Comparison of ENCODE assay signal across 36 cellular contexts in genomic region chr12:78119351-78119918, GRCh38.
"Had no signal": no experiment of that assay in that cellular context is flagged by ENCODE, and none has a peak within 500 bp of the region (broad histone marks: within the 10 kb centered on the region; RNA-seq: fewer than 3 reads in every experiment).

No MANE protein-coding gene starts in this region.

- H3K27me3 ChIP-seq: brain microvascular endothelial cell, gastrocnemius medialis, neutrophil, upper lobe of right lung had no signal

- H3K4me3 Mint-ChIP-seq: activated CD4-positive, alpha-beta memory T cell treated with anti-CD3 and anti-CD28 coated beads for 36 hours; activated CD4-positive, alpha-beta T cell treated with anti-CD3 and anti-CD28 coated beads, Interleukin-2, amount 10 ng/mL, durations not matched to agents 24 days and 14 days; activated T-cell treated with anti-CD3 and anti-CD28 coated beads, Interleukin-2, amount 50 U/mL, for 24 hours; nephron; stimulated activated memory B cell treated with anti-CD40 and anti-IgM and Interleukin-4, amounts not matched to agents 10 μg/mL and 1 μg/mL and 100 μg/mL, for 72 hours; stimulated activated naive CD8-positive, alpha-beta T cell treated with anti-CD3 and anti-CD28 coated beads, Interleukin-15, amount 100 ng/mL, for 72 hours; T-helper 1 cell treated with Interleukin-12 subunit alpha and Interleukin-12 subunit beta and Interleukin-4 antibody, amounts not matched to agents 30 μg/mL and 1 μg/mL, for 36 hours had no signal

- H3K36me3 Mint-ChIP-seq: activated CD4-positive, alpha-beta memory T cell treated with anti-CD3 and anti-CD28 coated beads for 36 hours; stimulated activated memory B cell treated with anti-CD40 and anti-IgM and Interleukin-4, amounts not matched to agents 10 μg/mL and 1 μg/mL and 100 μg/mL, for 72 hours had no signal

- DNase-seq: activated CD4-positive, alpha-beta memory T cell treated with anti-CD3 and anti-CD28 coated beads for 36 hours; activated CD4-positive, alpha-beta T cell treated with anti-CD3 and anti-CD28 coated beads, Interleukin-2, amount 10 ng/mL, durations not matched to agents 24 days and 14 days; activated CD8-positive, alpha-beta memory T cell treated with anti-CD3 and anti-CD28 coated beads, Interleukin-2, amount 50 U/mL, for 48 hours; activated gamma-delta T cell treated with Interleukin-2 at 50 U/mL for 16 hours; activated naive CD4-positive, alpha-beta T cell treated with anti-CD3 and anti-CD28 coated beads, Interleukin-2, amount 50 U/mL, for 16 hours; activated T-cell treated with anti-CD3 and anti-CD28 coated beads, Interleukin-2, amount 50 U/mL, for 24 hours; amniotic stem cell; brain microvascular endothelial cell; dermis blood vessel endothelial cell; effector CD4-positive, alpha-beta T cell; gastrocnemius medialis; glutamatergic neuron; left ventricle myocardium inferior; retina; stimulated activated CD4-positive, alpha-beta T cell treated with anti-CD3 and anti-CD28 coated beads, Interleukin-12 subunit alpha, Interleukin-12 subunit beta, amount 100 ng/mL, for 4 hours; stimulated activated CD4-positive, alpha-beta T cell treated with anti-CD3 and anti-CD28 coated beads, Interleukin-4, amount 100 ng/mL, for 24 hours; stimulated activated CD8-positive, alpha-beta memory T cell treated with anti-CD3 and anti-CD28 coated beads, Interleukin-4, amount 100 ng/mL, for 48 hours; stimulated activated naive CD8-positive, alpha-beta T cell treated with anti-CD3 and anti-CD28 coated beads, Interleukin-15, amount 100 ng/mL, for 72 hours; substantia nigra; T-helper 9 cell; upper lobe of right lung; WERI-Rb-1 had no signal

- H3K27ac ChIP-seq: brain microvascular endothelial cell, epithelial cell of prostate, gastrocnemius medialis, left ventricle myocardium inferior, neutrophil, upper lobe of right lung, WERI-Rb-1 had no signal

- ATAC-seq: activated CD4-positive, CD25-positive, alpha-beta regulatory T cell treated with anti-CD3 and anti-CD28 coated beads, Interleukin-2, amount 50 U/mL, for 24 hours; gastrocnemius medialis; sciatic nerve; stimulated activated memory B cell treated with anti-CD40 and anti-IgM and Interleukin-4, amounts not matched to agents 10 μg/mL and 1 μg/mL and 100 μg/mL, for 72 hours; stimulated activated naive CD8-positive, alpha-beta T cell treated with anti-CD3 and anti-CD28 coated beads, Interleukin-15, amount 100 ng/mL, for 72 hours; upper lobe of right lung had no signal

- FAIRE-seq: astrocyte, colon, islet of Langerhans, TTC549 had no signal

- H3K4me3 ChIP-seq: gastrocnemius medialis, left ventricle myocardium inferior, lung, skin epidermis, upper lobe of right lung had no signal

- H3K9me3 Mint-ChIP-seq: nephron had no signal

- H3K27me3 Mint-ChIP-seq: activated CD4-positive, alpha-beta memory T cell treated with anti-CD3 and anti-CD28 coated beads for 36 hours; activated CD4-positive, alpha-beta T cell treated with anti-CD3 and anti-CD28 coated beads, Interleukin-2, amount 10 ng/mL, durations not matched to agents 24 days and 14 days; activated T-cell treated with anti-CD3 and anti-CD28 coated beads, Interleukin-2, amount 50 U/mL, for 24 hours; progenitor cell of endocrine pancreas; stimulated activated memory B cell treated with anti-CD40 and anti-IgM and Interleukin-4, amounts not matched to agents 10 μg/mL and 1 μg/mL and 100 μg/mL, for 72 hours; stimulated activated naive CD8-positive, alpha-beta T cell treated with anti-CD3 and anti-CD28 coated beads, Interleukin-15, amount 100 ng/mL, for 72 hours had no signal

- H3K9me3 ChIP-seq: gastrocnemius medialis, left ventricle myocardium inferior, neutrophil, upper lobe of right lung had no signal

- H3K27ac Mint-ChIP-seq: activated CD4-positive, alpha-beta memory T cell treated with anti-CD3 and anti-CD28 coated beads for 36 hours; activated CD4-positive, alpha-beta T cell treated with anti-CD3 and anti-CD28 coated beads, Interleukin-2, amount 10 ng/mL, durations not matched to agents 24 days and 14 days; activated T-cell treated with anti-CD3 and anti-CD28 coated beads, Interleukin-2, amount 50 U/mL, for 24 hours; nephron; progenitor cell of endocrine pancreas; stimulated activated memory B cell treated with anti-CD40 and anti-IgM and Interleukin-4, amounts not matched to agents 10 μg/mL and 1 μg/mL and 100 μg/mL, for 72 hours; stimulated activated naive CD8-positive, alpha-beta T cell treated with anti-CD3 and anti-CD28 coated beads, Interleukin-15, amount 100 ng/mL, for 72 hours; T-helper 1 cell treated with Interleukin-12 subunit alpha and Interleukin-12 subunit beta and Interleukin-4 antibody, amounts not matched to agents 30 μg/mL and 1 μg/mL, for 36 hours had no signal

- H3K4me1 Mint-ChIP-seq: activated CD4-positive, alpha-beta T cell treated with anti-CD3 and anti-CD28 coated beads, Interleukin-2, amount 10 ng/mL, durations not matched to agents 24 days and 14 days; nephron; stimulated activated memory B cell treated with anti-CD40 and anti-IgM and Interleukin-4, amounts not matched to agents 10 μg/mL and 1 μg/mL and 100 μg/mL, for 72 hours; stimulated activated naive CD8-positive, alpha-beta T cell treated with anti-CD3 and anti-CD28 coated beads, Interleukin-15, amount 100 ng/mL, for 72 hours had no signal

- H3K4me1 ChIP-seq: gastrocnemius medialis, left ventricle myocardium inferior, upper lobe of right lung had no signal

- H3K36me3 ChIP-seq: gastrocnemius medialis, neutrophil, upper lobe of right lung, WERI-Rb-1 had no signal
